In the genomic region with DNA sequence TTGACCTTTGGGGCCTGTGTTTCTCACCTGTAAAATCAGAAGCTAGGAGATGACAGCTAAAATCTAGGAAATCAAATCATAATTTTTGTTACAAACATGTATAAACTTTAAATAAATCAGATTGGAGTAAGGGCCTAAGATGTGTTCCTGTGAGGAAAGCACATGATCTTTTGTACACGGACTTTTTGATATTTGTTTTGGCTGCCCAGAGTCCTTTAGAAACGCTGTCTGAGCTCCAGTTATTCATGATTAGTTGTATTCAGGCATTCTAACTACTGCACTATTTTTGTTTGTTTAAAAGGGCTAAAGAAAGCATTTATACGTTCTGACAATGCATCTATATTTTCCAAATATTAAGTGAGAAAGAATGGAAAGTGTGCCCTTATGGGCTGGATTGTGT, we compare ENCODE assay signal across 29 cellular contexts.
"Had no signal": no experiment of that assay in that cellular context is flagged by ENCODE, and none has a peak within 500 bp of the region (broad histone marks: within the 10 kb centered on the region; RNA-seq: fewer than 3 reads in every experiment).

No MANE protein-coding gene starts in this region.

- H3K9me3 ChIP-seq: colonic mucosa, esophagus muscularis mucosa, esophagus squamous epithelium, gastrocnemius medialis, gastroesophageal sphincter had no signal

- FAIRE-seq: colon, endometrium, endothelial cell of umbilical vein, frontal cortex had no signal

- H3K27me3 Mint-ChIP-seq: dendritic cell treated with granulocyte-macrophage colony-stimulating factor and Interleukin-4, amounts not matched to agents 40 ng/mL and 50 ng/mL, for 4 days; effector memory CD8-positive, alpha-beta T cell had no signal

- H3K4me3 ChIP-seq: colonic mucosa, coronary artery, dorsolateral prefrontal cortex, esophagus muscularis mucosa, esophagus squamous epithelium, gastrocnemius medialis, gastroesophageal sphincter, heart left ventricle, heart right ventricle had no signal

- H3K36me3 ChIP-seq: colonic mucosa, esophagus muscularis mucosa, esophagus squamous epithelium, gastrocnemius medialis, gastroesophageal sphincter, heart left ventricle, heart right ventricle had no signal

- H3K4me1 ChIP-seq: colonic mucosa, esophagus muscularis mucosa, esophagus squamous epithelium, foreskin keratinocyte, gastrocnemius medialis, gastroesophageal sphincter, heart left ventricle, heart right ventricle had no signal

- H3K4me3 Mint-ChIP-seq: dendritic cell treated with granulocyte-macrophage colony-stimulating factor and Interleukin-4, amounts not matched to agents 40 ng/mL and 50 ng/mL, for 4 days; effector memory CD8-positive, alpha-beta T cell; endodermal cell had no signal

- ATAC-seq: effector memory CD8-positive, alpha-beta T cell; esophagus mucosa; foreskin keratinocyte; gastrocnemius medialis; gastroesophageal sphincter; heart left ventricle; heart right ventricle had no signal

- DNase-seq: colonic mucosa; cortex of kidney; dermis blood vessel endothelial cell; dorsolateral prefrontal cortex; effector CD4-positive, alpha-beta T cell; effector CD8-positive, alpha-beta T cell; effector memory CD4-positive, alpha-beta T cell; effector memory CD8-positive, alpha-beta T cell; endodermal cell; erythroblast; esophagus squamous epithelium; foreskin fibroblast; foreskin keratinocyte; foreskin melanocyte; gastrocnemius medialis; glutamatergic neuron; head of caudate nucleus; heart left ventricle; heart right ventricle had no signal

- H3K27ac Mint-ChIP-seq: dendritic cell treated with granulocyte-macrophage colony-stimulating factor and Interleukin-4, amounts not matched to agents 40 ng/mL and 50 ng/mL, for 4 days; effector memory CD8-positive, alpha-beta T cell; endodermal cell had no signal

- H3K27ac ChIP-seq: colonic mucosa, coronary artery, dorsolateral prefrontal cortex, epithelial cell of prostate, esophagus muscularis mucosa, esophagus squamous epithelium, foreskin keratinocyte, gastrocnemius medialis, gastroesophageal sphincter, heart left ventricle, heart right ventricle had no signal

- H3K27me3 ChIP-seq: colonic mucosa, dorsolateral prefrontal cortex, esophagus muscularis mucosa, esophagus squamous epithelium, foreskin keratinocyte, gastrocnemius medialis, gastroesophageal sphincter, heart left ventricle, heart right ventricle had no signal
